In genomic region chr9:30522486-30522885, GRCh38 we compare ENCODE assay signal across 21 cellular contexts.
"Had no signal": no experiment of that assay in that cellular context is flagged by ENCODE, and none has a peak within 500 bp of the region (broad histone marks: within the 10 kb centered on the region; RNA-seq: fewer than 3 reads in every experiment).

No MANE protein-coding gene starts in this region.

- H3K27ac ChIP-seq: coronary artery, epithelial cell of prostate, parathyroid adenoma, testis, vagina had no signal

- H3K4me1 ChIP-seq: parathyroid adenoma, testis, vagina had no signal

- H3K4me3 ChIP-seq: coronary artery, lung, testis, vagina had no signal

- H3K27me3 ChIP-seq: testis, vagina had no signal

- ATAC-seq: activated CD4-positive, alpha-beta T cell treated with anti-CD3 and anti-CD28 coated beads for 36 hours; activated T-cell treated with anti-CD3 and anti-CD28 coated beads, Interleukin-2, amount 50 U/mL, for 4 hours; natural killer cell treated with Interleukin-12 subunit alpha and Interleukin-12 subunit beta and Interleukin-15 and Interleukin-18, amount 100 ng/mL, for 72 hours; sciatic nerve; stimulated activated memory B cell treated with anti-CD40 and anti-IgM and Interleukin-4, amounts not matched to agents 10 μg/mL and 1 μg/mL and 100 μg/mL, for 72 hours had no signal

- DNase-seq: activated B cell treated with CpG ODN at 0.5 μM for 24 hours; activated CD4-positive, alpha-beta T cell treated with anti-CD3 and anti-CD28 coated beads for 36 hours; activated CD4-positive, alpha-beta T cell treated with anti-CD3 and anti-CD28 coated beads, Interleukin-2, amount 50 U/mL, for 48 hours; activated CD8-positive, alpha-beta memory T cell treated with anti-CD3 and anti-CD28 coated beads, Interleukin-2, amount 50 U/mL, for 48 hours; activated naive CD4-positive, alpha-beta T cell; activated T-cell treated with anti-CD3 and anti-CD28 coated beads, Interleukin-2, amount 50 U/mL, for 4 hours; cerebellar nuclear complex; kidney; small intestine; stimulated activated CD4-positive, alpha-beta T cell treated with anti-CD3 and anti-CD28 coated beads, Interleukin-2, amount 100 ng/mL, for 24 hours; T1000; testis; trophoblast cell had no signal

- H2AFZ ChIP-seq: parathyroid adenoma had no signal

- H3K9ac ChIP-seq: parathyroid adenoma had no signal

- H3K9me3 ChIP-seq: testis, vagina had no signal

- H3K36me3 ChIP-seq: vagina had no signal
